9 cellular contexts compared by ENCODE assay signal in genomic region chr12:63319386-63319785, GRCh38.
A peak's percentile ranks its signal among the peaks of the same experiment; 100 is the strongest.
DNase-seq lines count a peak whose midpoint lies in the region; ATAC-seq, FAIRE-seq and TF ChIP-seq lines count a peak whose summit lies in the region.
"Had no signal": no experiment of that assay in that cellular context is flagged by ENCODE, and none has a peak within 500 bp of the region (broad histone marks: within the 10 kb centered on the region; RNA-seq: fewer than 3 reads in every experiment).

No MANE protein-coding gene starts in this region.

- H2AFZ ChIP-seq in Karpas-422 (ENCODE audit: low read length), result no peak overlapping the region

- H4K20me1 ChIP-seq in Karpas-422 (ENCODE audit: insufficient read depth, low read depth, low read length), result no peaks in the 10 kb centered on the region

- peak; percentile 67 for ATAC-seq in GM21381 (IDR thresholded peaks at IDR 0.05; ENCODE audit: unreplicated experiment)
- peak; percentile 75 for ATAC-seq in HG03520 (IDR thresholded peaks at IDR 0.05; ENCODE audit: unreplicated experiment)
- ATAC-seq in activated T-helper 17 cell treated with anti-CD3 and anti-CD28 coated beads, Interleukin-2, amount 50 U/mL, for 72 hours (replicated peaks), result no peak

- peaks cover 7% of the 10 kb centered on the region for H3K27me3 Mint-ChIP-seq in chondrocyte (ENCODE audit: low read depth)
- peaks cover 2% of the 10 kb centered on the region for H3K27me3 Mint-ChIP-seq in activated T-helper 17 cell treated with anti-CD3 and anti-CD28 coated beads, Interleukin-2, amount 50 U/mL, for 72 hours

- H3K9ac ChIP-seq in Karpas-422 (ENCODE audit: low read length), result no peak overlapping the region

- TF ChIP-seq CTCF in D721Med (IDR thresholded peaks at IDR 0.05; ENCODE audit: insufficient read depth, missing control alignments) (peak; percentile 14), chondrocyte (IDR thresholded peaks at IDR 0.05) (peak; percentile 46)

- H3K27me3 ChIP-seq in Karpas-422 (ENCODE audit: low read length), result no peaks in the 10 kb centered on the region
- H3K27me3 ChIP-seq: uterus had no signal

- H3K36me3 ChIP-seq in Karpas-422 (ENCODE audit: insufficient read depth, low read length), result no peaks in the 10 kb centered on the region
- H3K36me3 ChIP-seq: uterus had no signal

- H3K79me2 ChIP-seq in Karpas-422 (ENCODE audit: low read length), result no peaks in the 10 kb centered on the region

- no peaks in the 10 kb centered on the region for H3K9me2 ChIP-seq in Karpas-422 (replicated peaks; ENCODE audit: insufficient read depth, low read length)

- H3K4me1 ChIP-seq in Karpas-422 (ENCODE audit: low read length), result no peaks in the 10 kb centered on the region
- H3K4me1 ChIP-seq: uterus had no signal

- peaks cover 14% of the 10 kb centered on the region for H3K4me1 Mint-ChIP-seq in chondrocyte (ENCODE audit: low read depth)
- no peaks in the 10 kb centered on the region for H3K4me1 Mint-ChIP-seq in activated T-helper 17 cell treated with anti-CD3 and anti-CD28 coated beads, Interleukin-2, amount 50 U/mL, for 72 hours

- no peak overlapping the region for H3K27ac ChIP-seq in Karpas-422 (ENCODE audit: low read length)
- H3K27ac ChIP-seq: uterus had no signal

- H3K9me3 Mint-ChIP-seq in chondrocyte (ENCODE audit: low read depth), result no peaks in the 10 kb centered on the region
- H3K9me3 Mint-ChIP-seq in activated T-helper 17 cell treated with anti-CD3 and anti-CD28 coated beads, Interleukin-2, amount 50 U/mL, for 72 hours, result no peaks in the 10 kb centered on the region

- H3K36me3 Mint-ChIP-seq in chondrocyte (ENCODE audit: low read depth), result no peaks in the 10 kb centered on the region
- no peaks in the 10 kb centered on the region for H3K36me3 Mint-ChIP-seq in activated T-helper 17 cell treated with anti-CD3 and anti-CD28 coated beads, Interleukin-2, amount 50 U/mL, for 72 hours (ENCODE audit: low read depth)

- H3K27ac Mint-ChIP-seq in chondrocyte (ENCODE audit: unreplicated experiment), result no peak overlapping the region
- H3K27ac Mint-ChIP-seq in activated T-helper 17 cell treated with anti-CD3 and anti-CD28 coated beads, Interleukin-2, amount 50 U/mL, for 72 hours, result no peak overlapping the region

- H3K4me3 Mint-ChIP-seq in chondrocyte (ENCODE audit: unreplicated experiment), result no peak overlapping the region
- H3K4me3 Mint-ChIP-seq in activated T-helper 17 cell treated with anti-CD3 and anti-CD28 coated beads, Interleukin-2, amount 50 U/mL, for 72 hours, result no peak overlapping the region

- H3K4me3 ChIP-seq in Karpas-422 (ENCODE audit: low read length), result no peak overlapping the region
- H3K4me3 ChIP-seq: uterus had no signal

- no peak for FAIRE-seq in D721Med (lab: Jason Lieb, UNC)

- no peak for DNase-seq in D721Med (ENCODE audit: insufficient read length, low spot score)
- no peak for DNase-seq in chondrocyte (ENCODE audit: low spot score)
- no peak for DNase-seq in activated T-cell treated with anti-CD3 and anti-CD28 coated beads, Interleukin-2, amount 50 U/mL, for 48 hours
- DNase-seq in Karpas-422, result no peak
- DNase-seq in SHP77 treated with DMSO at 0.1 percent for 48 hours (lab: John Stamatoyannopoulos, UW), result no peak
- DNase-seq: uterus had no signal

- no peaks in the 10 kb centered on the region for H3K9me3 ChIP-seq in Karpas-422 (ENCODE audit: low read length)
- H3K9me3 ChIP-seq: uterus had no signal

- no peak overlapping the region for H3K4me2 ChIP-seq in Karpas-422 (ENCODE audit: low read depth, low read length, poor library complexity, severe bottlenecking)
